8 cellular contexts compared by ENCODE assay signal in the genomic region with DNA sequence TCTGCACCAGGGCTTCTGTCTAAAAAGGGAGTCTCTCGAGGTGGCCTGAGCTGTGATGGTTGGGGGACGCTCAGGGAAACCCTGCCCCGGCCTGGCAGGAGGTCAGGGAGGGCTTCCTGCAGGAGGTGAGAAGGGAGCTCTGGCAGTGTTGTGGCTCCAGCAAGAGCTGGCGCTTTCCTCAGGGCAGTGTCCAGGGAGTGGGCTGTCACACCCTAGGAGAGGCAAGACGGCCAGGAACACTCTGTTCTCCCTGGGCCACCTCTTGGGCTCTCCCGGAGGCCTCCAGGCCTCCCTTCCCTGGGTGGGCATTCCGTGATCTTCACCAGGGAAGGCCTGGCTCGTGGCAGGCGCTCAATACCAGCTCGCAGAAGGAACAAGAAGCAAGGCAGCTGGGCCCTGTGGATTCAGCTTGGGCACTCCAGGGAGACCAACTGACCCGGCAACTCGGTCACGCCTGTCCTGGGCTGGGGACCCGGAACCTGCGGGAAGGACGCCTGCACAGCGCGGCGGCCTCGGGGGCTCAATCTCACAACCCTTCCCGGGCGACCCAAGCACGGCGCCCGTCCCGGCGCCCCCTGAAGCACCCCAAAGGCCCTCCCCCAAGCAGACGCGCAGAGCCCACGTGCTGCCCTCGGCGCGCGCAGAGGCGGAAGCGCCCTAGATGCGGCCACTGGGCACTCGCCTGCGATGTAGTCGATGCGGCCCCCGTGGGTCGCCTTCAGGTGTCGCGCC. TPM values are rescaled to one million over a fixed set of nuclear protein-coding genes. Genes with fewer than 3 reads are reported as not detected.
A peak's percentile ranks its signal among the peaks of the same experiment; 100 is the strongest.
DNase-seq lines count a peak whose midpoint lies in the region; ATAC-seq and TF ChIP-seq lines count a peak whose summit lies in the region.

No MANE protein-coding gene starts in this region.

- H3K27me3 ChIP-seq in lower lobe of right lung (ENCODE audit: low read depth) = no peaks in the 10 kb centered on the region

- peaks cover 14% of the 10 kb centered on the region for H3K36me3 ChIP-seq in lower lobe of right lung

- ATAC-seq in GM18519 (IDR thresholded peaks at IDR 0.05; ENCODE audit: low FRiP score, unreplicated experiment) (peak; percentile 24), HG02973 (IDR thresholded peaks at IDR 0.05; ENCODE audit: unreplicated experiment) (peak; percentile 39), lower lobe of right lung (peak; percentile 88 to 89)

- no peaks in the 10 kb centered on the region for H3K9me3 ChIP-seq in lower lobe of right lung

- peaks cover 31% of the 10 kb centered on the region for H3K4me1 ChIP-seq in lower lobe of right lung

- peak; percentile 78 for DNase-seq in AG08395 (ENCODE audit: low spot score)
- DNase-seq in NCI-H2171 (lab: John Stamatoyannopoulos, UW) = peak; percentile 68
- peak; percentile 53 for DNase-seq in activated CD4-positive, alpha-beta T cell treated with anti-CD3 and anti-CD28 coated beads, Interleukin-2, amount 50 U/mL, for 1 hour
- peak; percentile 66 for DNase-seq in ecto neural progenitor cell (ENCODE audit: low spot score)
- peak; percentile 88 for DNase-seq in lower lobe of right lung
- DNase-seq in stimulated activated CD8-positive, alpha-beta memory T cell treated with anti-CD3 and anti-CD28 coated beads, Interleukin-15, amount 100 ng/mL, for 1 hour (ENCODE audit: low read depth) = peak; percentile 23

- TF ChIP-seq CTCF in lower lobe of right lung (IDR thresholded peaks at IDR 0.05) = no peak

- intact Hi-C loops in lower lobe of right lung (cut with DNase I) = no loop called here

- H3K27ac ChIP-seq in lower lobe of right lung = peak overlapping the region; percentile 95

- peak overlapping the region; percentile 94 for H3K4me3 ChIP-seq in lower lobe of right lung

RNA-seq across cellular contexts. Expression of gene APRT, which starts 0.7 kb away (rescaled TPM):
- total RNA-seq in lower lobe of right lung = 87.8 TPM

RNA-seq across cellular contexts. Expression of gene CDT1, which starts 7.4 kb away (rescaled TPM):
- 3.5 TPM for total RNA-seq in lower lobe of right lung

RNA-seq across cellular contexts. Expression of gene PIEZO1, which starts 26.0 kb away (rescaled TPM):
- total RNA-seq in lower lobe of right lung = 164 TPM

RNA-seq across cellular contexts. Expression of gene GALNS, which starts 45.7 kb away (rescaled TPM):
- 48.5 TPM for total RNA-seq in lower lobe of right lung

RNA-seq across cellular contexts. Expression of gene TRAPPC2L, which starts 45.9 kb away (rescaled TPM):
- 51.4 TPM for total RNA-seq in lower lobe of right lung

Comparison
In these comparisons a context has a peak if more than half of its experiments do, and no peak if none do; other contexts are left out.
1. Peak in every context shown above with its lines: DNase-seq, ATAC-seq, H3K4me3 ChIP-seq and H3K27ac ChIP-seq.
2. DNase-seq: peak in every context shown above with its lines; median percentile 88 in lower lobe of right lung; 78 in AG08395; 68 in NCI-H2171; 66 in ecto neural progenitor cell; 53 in activated CD4-positive, alpha-beta T cell treated with anti-CD3 and anti-CD28 coated beads, Interleukin-2, amount 50 U/mL, for 1 hour; 23 in stimulated activated CD8-positive, alpha-beta memory T cell treated with anti-CD3 and anti-CD28 coated beads, Interleukin-15, amount 100 ng/mL, for 1 hour.
3. ATAC-seq: peak in every context shown above with its lines; median percentile 88 in lower lobe of right lung; 39 in HG02973; 24 in GM18519.